1 cellular context compared by ENCODE assay signal in the genomic region with DNA sequence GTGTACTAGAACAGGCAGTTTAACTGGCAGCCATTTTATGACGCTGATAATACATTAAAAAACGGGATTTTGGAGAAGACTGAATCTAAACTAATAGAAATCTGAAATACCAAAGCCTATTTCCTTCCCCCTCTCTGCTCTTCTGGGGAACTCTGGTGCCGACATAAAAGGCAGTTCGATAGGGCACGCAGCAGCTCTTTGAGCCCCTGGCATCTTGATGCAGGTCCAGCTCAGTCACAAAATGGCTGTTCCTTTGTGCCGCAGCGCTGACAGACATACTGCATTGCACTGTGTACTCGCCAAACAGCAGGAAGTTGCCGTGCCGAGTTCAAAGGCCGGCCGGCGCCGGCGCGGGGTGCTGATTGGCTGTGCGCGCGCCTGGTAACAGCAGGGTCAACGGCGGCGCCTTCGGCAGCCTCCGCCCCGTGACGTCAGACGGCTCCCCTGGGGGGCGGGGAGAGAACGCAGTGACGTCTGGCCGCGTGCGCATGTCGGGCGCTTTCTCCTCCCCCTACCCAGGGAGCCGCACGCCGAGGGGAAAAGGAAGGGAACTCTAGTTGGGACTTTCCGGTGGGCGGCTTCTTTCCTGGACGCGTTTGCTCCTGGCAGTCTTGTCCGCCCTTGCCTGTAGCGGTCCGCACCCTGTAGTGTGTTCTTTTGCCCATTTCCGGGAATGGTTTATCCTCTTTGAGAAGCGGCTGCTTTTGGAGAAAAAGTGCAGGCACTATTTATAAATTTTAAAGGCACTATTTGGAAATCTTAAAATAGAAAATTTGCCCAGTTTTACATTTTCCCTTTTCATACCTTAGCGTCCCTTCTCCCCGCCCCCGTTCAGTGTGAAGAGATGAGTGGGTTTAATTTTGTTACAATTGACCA.
TF ChIP-seq lines count a peak whose summit lies in the region.

No MANE protein-coding gene starts in this region.

TF ChIP-seq in SK-N-SH, 30 proteins besides CTCF, POLR2A, EP300 and RAD21 (continued from another document):
- TF ChIP-seq GATA2 (CRISPR knock-in tag; IDR thresholded peaks at IDR 0.05) (no peak), CHD2 (IDR thresholded peaks at IDR 0.05; ENCODE audit: low read length, partially characterized antibody) (peak; percentile 81), TEAD4 (IDR thresholded peaks at IDR 0.05; ENCODE audit: borderline replicate concordance, insufficient read depth) (peak; percentile 88), MEF2A (IDR thresholded peaks at IDR 0.05; ENCODE audit: borderline replicate concordance, low read depth) (no peak), RXRA (IDR thresholded peaks at IDR 0.05; ENCODE audit: borderline replicate concordance, low read depth) (peak; percentile 35; the same call in 1 of the 2 replicates), MXI1 (IDR thresholded peaks at IDR 0.05; ENCODE audit: low read depth, low read length) (peak; percentile 89), REST (IDR thresholded peaks at IDR 0.05; ENCODE audit: low read depth, low read length) (peak; percentile 66), JUND (IDR thresholded peaks at IDR 0.05) (no peak; the same call in none of the 2 replicates), SIN3A (IDR thresholded peaks at IDR 0.05; ENCODE audit: borderline replicate concordance, low read depth, low read length) (peak; percentile 89; the same call in 1 of the 2 replicates), NRF1 (IDR thresholded peaks at IDR 0.05; ENCODE audit: low read depth, low read length) (peak; percentile 84), POLR2AphosphoS5 (IDR thresholded peaks at IDR 0.05; ENCODE audit: low read depth, low read length) (peak; percentile 90)
- TF ChIP-seq, protein P1, sequence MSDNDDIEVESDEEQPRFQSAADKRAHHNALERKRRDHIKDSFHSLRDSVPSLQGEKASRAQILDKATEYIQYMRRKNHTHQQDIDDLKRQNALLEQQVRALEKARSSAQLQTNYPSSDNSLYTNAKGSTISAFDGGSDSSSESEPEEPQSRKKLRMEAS (IDR thresholded peaks at IDR 0.05; ENCODE audit: low read depth) = peak; percentile 75
- TF ChIP-seq, protein P2, sequence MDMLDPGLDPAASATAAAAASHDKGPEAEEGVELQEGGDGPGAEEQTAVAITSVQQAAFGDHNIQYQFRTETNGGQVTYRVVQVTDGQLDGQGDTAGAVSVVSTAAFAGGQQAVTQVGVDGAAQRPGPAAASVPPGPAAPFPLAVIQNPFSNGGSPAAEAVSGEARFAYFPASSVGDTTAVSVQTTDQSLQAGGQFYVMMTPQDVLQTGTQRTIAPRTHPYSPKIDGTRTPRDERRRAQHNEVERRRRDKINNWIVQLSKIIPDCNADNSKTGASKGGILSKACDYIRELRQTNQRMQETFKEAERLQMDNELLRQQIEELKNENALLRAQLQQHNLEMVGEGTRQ (IDR thresholded peaks at IDR 0.05; ENCODE audit: borderline replicate concordance, low read depth, low read length) = no peak
